Comparison of ENCODE assay signal across 24 cellular contexts in the genomic region with DNA sequence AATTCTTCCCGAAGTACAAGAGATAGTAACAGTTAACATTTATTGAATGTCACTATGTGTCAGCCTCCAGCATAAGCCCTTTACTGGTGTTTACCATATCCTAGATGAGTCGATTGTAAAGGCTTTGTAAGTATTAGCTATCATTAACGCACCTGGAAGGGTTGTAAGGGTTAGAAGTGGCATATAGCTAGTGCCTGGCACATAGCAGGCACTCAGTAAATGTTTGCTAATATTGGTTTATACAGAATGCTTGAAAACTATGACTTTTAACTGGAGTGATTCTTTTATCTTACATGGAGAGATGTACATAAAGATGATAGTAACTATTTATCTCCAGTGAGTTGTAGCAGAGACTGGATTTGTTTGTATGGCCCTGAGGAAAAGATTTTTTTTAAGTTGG. TPM values are rescaled to one million over a fixed set of nuclear protein-coding genes. Genes with fewer than 3 reads are reported as not detected.
A peak's percentile ranks its signal among the peaks of the same experiment; 100 is the strongest.
DNase-seq lines count a peak whose midpoint lies in the region; ATAC-seq, FAIRE-seq and TF ChIP-seq lines count a peak whose summit lies in the region.
"Had no signal": no experiment of that assay in that cellular context is flagged by ENCODE, and none has a peak within 500 bp of the region (broad histone marks: within the 10 kb centered on the region; RNA-seq: fewer than 3 reads in every experiment).

No MANE protein-coding gene starts in this region.

- H3F3A ChIP-seq in PC-3 (ENCODE audit: low read length, unreplicated experiment) = no peaks in the 10 kb centered on the region

- no peak overlapping the region for H2AFZ ChIP-seq in PC-3 (ENCODE audit: low read length)
- H2AFZ ChIP-seq: GM23248 had no signal

- no TSS peak for BruUV-seq in Caco-2 (replicated peaks; lab: Mats Ljungman, UMichigan)
- BruUV-seq in PC-3 (replicated peaks; lab: Mats Ljungman, UMichigan) = no TSS peak

- no peak overlapping the region for H3K9ac ChIP-seq in PC-3 (ENCODE audit: low read length)
- H3K9ac ChIP-seq: BLaER1, GM23248 had no signal

- H3K4me1 ChIP-seq in Caco-2 (peaks cover 21% of the 10 kb centered on the region), PC-3 (ENCODE audit: insufficient read depth, low read length) (no peaks in the 10 kb centered on the region), small intestine (ENCODE audit: control insufficient read depth in 2 of 2, insufficient read depth in 1 of 2, low read depth in 1 of 2, low read length in 1 of 2) (no peaks in the 10 kb centered on the region)
- H3K4me1 ChIP-seq: BLaER1, HAP-1 had no signal

- peak overlapping the region; percentile 25 for H3K4me3 Mint-ChIP-seq in Caco-2 (ENCODE audit: unreplicated experiment)
- no peak overlapping the region for H3K4me3 Mint-ChIP-seq in progenitor cell of endocrine pancreas (ENCODE audit: low read depth)
- H3K4me3 Mint-ChIP-seq in activated naive CD4-positive, alpha-beta T cell treated with anti-CD3 and anti-CD28 coated beads, Interleukin-2, amount 10 ng/mL, durations not matched to agents 7 days and 5 days = no peak overlapping the region
- H3K4me3 Mint-ChIP-seq: B cell; CD4-positive, CD25-positive, alpha-beta regulatory T cell; CD8-positive, alpha-beta T cell; HFFc6 had no signal

- no peak for TF ChIP-seq CTCF in Caco-2 (IDR thresholded peaks at IDR 0.05; ENCODE audit: insufficient read depth in 1 of 2, low read depth in 1 of 2, low read length in 1 of 2, severe bottlenecking in 1 of 2, unreplicated experiment in 1 of 2)
- no peak for TF ChIP-seq CTCF in PC-3 (conservative IDR thresholded peaks at IDR 0.05; ENCODE audit: low read depth, low read length)
- no peak for TF ChIP-seq CTCF in progenitor cell of endocrine pancreas (IDR thresholded peaks at IDR 0.05; ENCODE audit: unreplicated experiment)

- intact Hi-C loops in Caco-2 (cut with micrococcal nuclease; ENCODE audit: unreplicated experiment) (loop anchor here (2.0 kb wide), 1 partner anchor 14 kb away; no protein-coding TSS in a partner anchor), PC-3 (cut with micrococcal nuclease) (no loop called here)

- H3K4me2 ChIP-seq in PC-3 (ENCODE audit: low read length) = no peak overlapping the region
- H3K4me2 ChIP-seq: BLaER1 had no signal

- H3K4me1 Mint-ChIP-seq in Caco-2 (ENCODE audit: low read depth, unreplicated experiment) (peaks cover 8% of the 10 kb centered on the region), progenitor cell of endocrine pancreas (ENCODE audit: low read depth) (peaks cover 24% of the 10 kb centered on the region)
- H3K4me1 Mint-ChIP-seq in activated naive CD4-positive, alpha-beta T cell treated with anti-CD3 and anti-CD28 coated beads, Interleukin-2, amount 10 ng/mL, durations not matched to agents 7 days and 5 days = no peaks in the 10 kb centered on the region
- H3K4me1 Mint-ChIP-seq: B cell; CD4-positive, CD25-positive, alpha-beta regulatory T cell had no signal

- H3K9me3 Mint-ChIP-seq in Caco-2 (ENCODE audit: unreplicated experiment) = peaks cover 10% of the 10 kb centered on the region
- no peaks in the 10 kb centered on the region for H3K9me3 Mint-ChIP-seq in progenitor cell of endocrine pancreas (ENCODE audit: low read depth)
- no peaks in the 10 kb centered on the region for H3K9me3 Mint-ChIP-seq in activated naive CD4-positive, alpha-beta T cell treated with anti-CD3 and anti-CD28 coated beads, Interleukin-2, amount 10 ng/mL, durations not matched to agents 7 days and 5 days
- H3K9me3 Mint-ChIP-seq: CD4-positive, CD25-positive, alpha-beta regulatory T cell; HFFc6 had no signal

- H3K27ac ChIP-seq in PC-3 (ENCODE audit: low read length) (no peak overlapping the region), small intestine (ENCODE audit: low read depth in 1 of 2, low read length in 1 of 2) (no peak overlapping the region)
- H3K27ac ChIP-seq: 22Rv1, BLaER1, C4-2B, GM23248 had no signal

- H3K36me3 ChIP-seq in Caco-2 (ENCODE audit: control insufficient read depth, insufficient read depth, low read length) (no peaks in the 10 kb centered on the region), PC-3 (ENCODE audit: low read depth, low read length) (no peaks in the 10 kb centered on the region), small intestine (ENCODE audit: control insufficient read depth in 2 of 2, insufficient read depth in 2 of 2, low read length in 2 of 2) (no peaks in the 10 kb centered on the region)
- H3K36me3 ChIP-seq: BLaER1, HAP-1 had no signal

- peak; percentile 43; the same call in 1 of the 2 replicates for ATAC-seq in PC-3
- ATAC-seq: CD8-positive, alpha-beta T cell had no signal

- no peaks in the 10 kb centered on the region for H3K9me3 ChIP-seq in Caco-2
- no peaks in the 10 kb centered on the region for H3K9me3 ChIP-seq in PC-3 (ENCODE audit: low read length)
- H3K9me3 ChIP-seq in small intestine (ENCODE audit: control insufficient read depth, low read depth) = no peaks in the 10 kb centered on the region
- H3K9me3 ChIP-seq: BLaER1, HAP-1 had no signal

- peak overlapping the region; percentile 74 for H3K27ac Mint-ChIP-seq in Caco-2 (ENCODE audit: unreplicated experiment)
- peak overlapping the region; percentile 4 for H3K27ac Mint-ChIP-seq in progenitor cell of endocrine pancreas
- H3K27ac Mint-ChIP-seq in activated naive CD4-positive, alpha-beta T cell treated with anti-CD3 and anti-CD28 coated beads, Interleukin-2, amount 10 ng/mL, durations not matched to agents 7 days and 5 days = no peak overlapping the region
- H3K27ac Mint-ChIP-seq: B cell; CD4-positive, CD25-positive, alpha-beta regulatory T cell; CD8-positive, alpha-beta T cell; HFFc6 had no signal

- no peak for FAIRE-seq in small intestine (lab: Jason Lieb, UNC)
- FAIRE-seq: A204.1, D721Med, GM12892 had no signal

- DNase-seq in Caco-2 (no peak), PC-3 (peak; percentile 22), kidney tubule cell (ENCODE audit: low spot score) (peak; percentile 13), progenitor cell of endocrine pancreas (ENCODE audit: low spot score, unreplicated experiment) (no peak), small intestine (no peak), DMS114 treated with DMSO at 0.1 percent for 48 hours (lab: John Stamatoyannopoulos, UW; ENCODE audit: unreplicated experiment) (no peak), UCSD-AML1 (lab: John Stamatoyannopoulos, UW; ENCODE audit: unreplicated experiment) (no peak)
- DNase-seq in activated naive CD4-positive, alpha-beta T cell treated with anti-CD3 and anti-CD28 coated beads, Interleukin-2, amount 10 ng/mL, durations not matched to agents 7 days and 5 days = no peak
- DNase-seq: CD4-positive, CD25-positive, alpha-beta regulatory T cell; CD8-positive, alpha-beta T cell; DMS 273 treated with DMSO at 0.1 percent for 48 hours; DMS53; DMS79 treated with DMSO at 0.1 percent for 48 hours; GF-D8; GM23248; HFFc6 had no signal

- no peaks in the 10 kb centered on the region for H3K79me2 ChIP-seq in PC-3 (ENCODE audit: low read length)

- no peaks in the 10 kb centered on the region for H4K20me1 ChIP-seq in PC-3 (ENCODE audit: low read length)
- H4K20me1 ChIP-seq: BLaER1 had no signal

- H3K27me3 Mint-ChIP-seq in Caco-2 (ENCODE audit: insufficient read depth, unreplicated experiment) = no peaks in the 10 kb centered on the region
- no peaks in the 10 kb centered on the region for H3K27me3 Mint-ChIP-seq in progenitor cell of endocrine pancreas
- H3K27me3 Mint-ChIP-seq in activated naive CD4-positive, alpha-beta T cell treated with anti-CD3 and anti-CD28 coated beads, Interleukin-2, amount 10 ng/mL, durations not matched to agents 7 days and 5 days = peaks cover under 1% of the 10 kb centered on the region
- H3K27me3 Mint-ChIP-seq: B cell had no signal

- no peak overlapping the region for H3K4me3 ChIP-seq in Caco-2 (ENCODE audit: low read depth, low read length)
- no peak overlapping the region for H3K4me3 ChIP-seq in PC-3 (ENCODE audit: low read length)
- H3K4me3 ChIP-seq in small intestine (ENCODE audit: low read depth in 1 of 2, low read length in 2 of 2) = no peak overlapping the region
- H3K4me3 ChIP-seq: BLaER1, GM23248, HAP-1 had no signal

- POLR2A ChIA-PET in Caco-2 (lab: Charles Lee) = no interaction called here
- POLR2A ChIA-PET in PC-3 (lab: Charles Lee; ENCODE audit: unreplicated experiment) = no interaction called here

- H3K36me3 Mint-ChIP-seq in Caco-2 (ENCODE audit: insufficient read depth, unreplicated experiment) (no peaks in the 10 kb centered on the region), progenitor cell of endocrine pancreas (ENCODE audit: insufficient read depth) (no peaks in the 10 kb centered on the region)
- H3K36me3 Mint-ChIP-seq in activated naive CD4-positive, alpha-beta T cell treated with anti-CD3 and anti-CD28 coated beads, Interleukin-2, amount 10 ng/mL, durations not matched to agents 7 days and 5 days = no peaks in the 10 kb centered on the region
- H3K36me3 Mint-ChIP-seq: CD4-positive, CD25-positive, alpha-beta regulatory T cell; CD8-positive, alpha-beta T cell had no signal

- CTCF ChIA-PET in Caco-2 (lab: Charles Lee) (interaction anchor here (0.5 to 1.6 kb wide), 2 partner anchors 33 to 1945 kb away, joined by 4 to 6 read pairs; no protein-coding TSS in a partner anchor), PC-3 (lab: Charles Lee) (interaction anchor here (0.6 kb wide), 1 partner anchor 33 kb away, joined by 3 read pairs; no protein-coding TSS in a partner anchor)
- CTCF ChIA-PET in activated naive CD4-positive, alpha-beta T cell treated with anti-CD3 and anti-CD28 coated beads, Interleukin-2, amount 10 ng/mL, durations not matched to agents 7 days and 5 days (lab: Charles Lee) = no interaction called here

- 38 to 52% (median 49%) methylated on average over 3 of the region's 3 CpGs for WGBS in small intestine, 3 donors

- no peaks in the 10 kb centered on the region for H3K27me3 ChIP-seq in Caco-2 (replicated peaks; ENCODE audit: control insufficient read depth, insufficient read depth, low read length)
- H3K27me3 ChIP-seq in PC-3 (ENCODE audit: low read length) = no peaks in the 10 kb centered on the region
- H3K27me3 ChIP-seq in small intestine (ENCODE audit: control insufficient read depth in 2 of 2, insufficient read depth in 2 of 2, low read length in 2 of 2) = no peaks in the 10 kb centered on the region
- H3K27me3 ChIP-seq: BLaER1 had no signal

- no peaks in the 10 kb centered on the region for H3K9me2 ChIP-seq in PC-3 (replicated peaks; ENCODE audit: low read length)

RNA-seq across cellular contexts. Expression of a gene that starts 46.3 kb away (rescaled TPM):
- 54.5 and 58.1 TPM in 2 replicates for total RNA-seq in Caco-2 (2022)
- 48.8 and 56.2 TPM in 2 replicates for total RNA-seq in PC-3 (2014; rRNA removed)
- total RNA-seq in progenitor cell of endocrine pancreas = 119 and 127 TPM in 2 replicates
- polyA plus RNA-seq in small intestine = 10 to 100 TPM in 1 of 3 donors, 1 to 10 TPM in 2; 7.0 to 17.1 (median 9.6) TPM

Comparison
In these comparisons a context has a peak if more than half of its experiments do, and no peak if none do; other contexts are left out.
1. DNase-seq: peak in PC-3 (single experiment) and kidney tubule cell (single experiment); none in Caco-2 (0 of 2), progenitor cell of endocrine pancreas (single experiment), small intestine (single experiment), DMS114 treated with DMSO at 0.1 percent for 48 hours (single experiment), UCSD-AML1 (single experiment) and activated naive CD4-positive, alpha-beta T cell treated with anti-CD3 and anti-CD28 coated beads, Interleukin-2, amount 10 ng/mL, durations not matched to agents 7 days and 5 days (single experiment).